In genomic region chr9:127876764-127877562, GRCh38 we compare ENCODE assay signal across 8 cellular contexts. TPM values are rescaled to one million over a fixed set of nuclear protein-coding genes. Genes with fewer than 3 reads are reported as not detected.
A peak's percentile ranks its signal among the peaks of the same experiment; 100 is the strongest.
DNase-seq lines count a peak whose midpoint lies in the region; ATAC-seq and TF ChIP-seq lines count a peak whose summit lies in the region.

No MANE protein-coding gene starts in this region.

- H3K9me3 Mint-ChIP-seq in activated naive CD8-positive, alpha-beta T cell treated with anti-CD3 and anti-CD28 coated beads for 36 hours = no peaks in the 10 kb centered on the region
- no peaks in the 10 kb centered on the region for H3K9me3 Mint-ChIP-seq in activated CD4-positive, alpha-beta T cell treated with anti-CD3 and anti-CD28 coated beads, Interleukin-2, amount 10 ng/mL, durations not matched to agents 7 days and 5 days

- no peak for TF ChIP-seq POLR2A in sigmoid colon (IDR thresholded peaks at IDR 0.05)

- WGBS in right cardiac atrium = 20% methylated on average over 26 of the region's 26 CpGs
- WGBS in sigmoid colon, 2 donors = 36 to 42% methylated on average over 26 of the region's 26 CpGs

- peaks cover 7% of the 10 kb centered on the region for H3K4me1 Mint-ChIP-seq in activated naive CD8-positive, alpha-beta T cell treated with anti-CD3 and anti-CD28 coated beads for 36 hours
- H3K4me1 Mint-ChIP-seq in activated CD4-positive, alpha-beta T cell treated with anti-CD3 and anti-CD28 coated beads, Interleukin-2, amount 10 ng/mL, durations not matched to agents 7 days and 5 days = peaks cover 3% of the 10 kb centered on the region

- H3K27me3 ChIP-seq in right cardiac atrium (ENCODE audit: control insufficient read depth, insufficient read depth) = no peaks in the 10 kb centered on the region
- H3K27me3 ChIP-seq in sigmoid colon = no peaks in the 10 kb centered on the region

- no peak for TF ChIP-seq EP300 in sigmoid colon (IDR thresholded peaks at IDR 0.05)

- CTCF ChIA-PET in activated CD4-positive, alpha-beta T cell treated with anti-CD3 and anti-CD28 coated beads, Interleukin-2, amount 10 ng/mL, durations not matched to agents 7 days and 5 days (lab: Charles Lee) = interaction anchor here (1.0 kb wide), 1 partner anchor 9 kb away, joined by 3 read pairs; no protein-coding TSS in a partner anchor

- H3K4me1 ChIP-seq in ES-I3 (ENCODE audit: insufficient read depth, low read length) (no peaks in the 10 kb centered on the region), right cardiac atrium (ENCODE audit: control insufficient read depth, insufficient read depth, low read length) (peaks cover 12% of the 10 kb centered on the region), sigmoid colon (peaks cover 0 to 56% (median 52%) of the 10 kb centered on the region in 4 donors)

- H3K4me3 ChIP-seq in right cardiac atrium (ENCODE audit: low read length) = peak overlapping the region; percentile 80
- H3K4me3 ChIP-seq in sigmoid colon = peak overlapping the region; percentile 45 to 74 (median 62)

- intact Hi-C loops in right cardiac atrium (cut with DNase I) = loop anchor here in 3 of 4 donors (2.0 to 10.0 kb wide), 3 partner anchors 40 to 142 kb away; partner anchors contain the start of genes FPGS (in 2 of the 3), TOR2A (in 2 of the 3) and ST6GALNAC4 (in 1 of the 3)
- intact Hi-C loops in sigmoid colon (cut with DNase I) = loop anchor here (5.0 kb wide), 1 partner anchor 40 kb away; the partner anchor contains the start of gene ST6GALNAC4

- H3K9me3 ChIP-seq in ES-I3 (ENCODE audit: control insufficient read depth, insufficient read depth, low read length) (no peaks in the 10 kb centered on the region), right cardiac atrium (ENCODE audit: control insufficient read depth, low read length) (no peaks in the 10 kb centered on the region), sigmoid colon (no peaks in the 10 kb centered on the region)

- peaks cover 2% of the 10 kb centered on the region for H3K36me3 Mint-ChIP-seq in activated naive CD8-positive, alpha-beta T cell treated with anti-CD3 and anti-CD28 coated beads for 36 hours
- peaks cover 3% of the 10 kb centered on the region for H3K36me3 Mint-ChIP-seq in activated CD4-positive, alpha-beta T cell treated with anti-CD3 and anti-CD28 coated beads, Interleukin-2, amount 10 ng/mL, durations not matched to agents 7 days and 5 days (ENCODE audit: low read depth)

- H3K27ac ChIP-seq in right cardiac atrium (ENCODE audit: low read length) = peak overlapping the region; percentile 86
- peak overlapping the region; percentile 82 to 87 (median 84) for H3K27ac ChIP-seq in sigmoid colon

- no peak for TF ChIP-seq CTCF in sigmoid colon (IDR thresholded peaks at IDR 0.05)

- H3K27ac Mint-ChIP-seq in activated naive CD8-positive, alpha-beta T cell treated with anti-CD3 and anti-CD28 coated beads for 36 hours = no peak overlapping the region
- H3K27ac Mint-ChIP-seq in activated CD4-positive, alpha-beta T cell treated with anti-CD3 and anti-CD28 coated beads, Interleukin-2, amount 10 ng/mL, durations not matched to agents 7 days and 5 days = no peak overlapping the region

- H3K27me3 Mint-ChIP-seq in activated naive CD8-positive, alpha-beta T cell treated with anti-CD3 and anti-CD28 coated beads for 36 hours = peaks cover 8% of the 10 kb centered on the region
- H3K27me3 Mint-ChIP-seq in activated CD4-positive, alpha-beta T cell treated with anti-CD3 and anti-CD28 coated beads, Interleukin-2, amount 10 ng/mL, durations not matched to agents 7 days and 5 days = peaks cover 4% of the 10 kb centered on the region

- ATAC-seq in right cardiac atrium (peak; percentile 10 to 17), GM21447 (IDR thresholded peaks at IDR 0.05; ENCODE audit: unreplicated experiment) (no peak)

- no peaks in the 10 kb centered on the region for H3K36me3 ChIP-seq in ES-I3 (ENCODE audit: insufficient read depth, low read length)
- peaks cover 0 to 11% (median 5%) of the 10 kb centered on the region in 4 donors for H3K36me3 ChIP-seq in sigmoid colon

- H3K9ac ChIP-seq in ES-I3 (ENCODE audit: low read depth, low read length) = peak overlapping the region; percentile 56; the same call in 1 of the 2 replicates

- POLR2A ChIA-PET in activated CD4-positive, alpha-beta T cell treated with anti-CD3 and anti-CD28 coated beads, Interleukin-2, amount 10 ng/mL, durations not matched to agents 7 days and 5 days (lab: Charles Lee) = no interaction called here

- peak overlapping the region; percentile 48 for H3K4me3 Mint-ChIP-seq in activated naive CD8-positive, alpha-beta T cell treated with anti-CD3 and anti-CD28 coated beads for 36 hours
- no peak overlapping the region for H3K4me3 Mint-ChIP-seq in activated CD4-positive, alpha-beta T cell treated with anti-CD3 and anti-CD28 coated beads, Interleukin-2, amount 10 ng/mL, durations not matched to agents 7 days and 5 days

- no peak for DNase-seq in activated naive CD8-positive, alpha-beta T cell treated with anti-CD3 and anti-CD28 coated beads for 36 hours
- DNase-seq in right cardiac atrium (peak; percentile 56 to 80 (median 80)), sigmoid colon (peak; percentile 78), COR-L47 (lab: John Stamatoyannopoulos, UW) (no peak), islet precursor cell (no peak)
- no peak for DNase-seq in activated CD4-positive, alpha-beta T cell treated with anti-CD3 and anti-CD28 coated beads, Interleukin-2, amount 10 ng/mL, durations not matched to agents 7 days and 5 days

RNA-seq across cellular contexts. Expression of gene AK1, which starts 0.5 kb away (rescaled TPM):
- total RNA-seq in activated naive CD8-positive, alpha-beta T cell treated with anti-CD3 and anti-CD28 coated beads for 36 hours = 10 to 100 TPM in 1 of 2 experiments, 1 to 10 TPM in 1; 9.9 to 11.7 TPM
- total RNA-seq in right cardiac atrium (100 to 1,000 TPM; 630 to 722 (median 659) TPM), sigmoid colon (10 to 100 TPM; 28.8 to 73.2 (median 48.7) TPM)
- polyA plus RNA-seq in right cardiac atrium (811 TPM), sigmoid colon (100 to 1,000 TPM in 1 of 3 donors, 10 to 100 TPM in 2; 85.9 to 254 (median 85.9) TPM)
- total RNA-seq in activated CD4-positive, alpha-beta T cell treated with anti-CD3 and anti-CD28 coated beads, Interleukin-2, amount 10 ng/mL, durations not matched to agents 7 days and 5 days = 10 to 100 TPM; 53.7 to 62.3 TPM

RNA-seq across cellular contexts. Expression of gene ST6GALNAC6, which starts 22.4 kb away (rescaled TPM):
- 10 to 100 TPM; 44.5 to 45.1 TPM for total RNA-seq in activated naive CD8-positive, alpha-beta T cell treated with anti-CD3 and anti-CD28 coated beads for 36 hours
- 10 to 100 TPM; 60.1 to 73.7 (median 65.2) TPM for total RNA-seq in right cardiac atrium
- polyA plus RNA-seq in right cardiac atrium = 55.9 TPM
- total RNA-seq in sigmoid colon = 100 to 1,000 TPM; 107 to 125 (median 114) TPM
- polyA plus RNA-seq in sigmoid colon = 100 to 1,000 TPM in 1 of 3 donors, 10 to 100 TPM in 2; 35.6 to 112 (median 87.1) TPM
- total RNA-seq in activated CD4-positive, alpha-beta T cell treated with anti-CD3 and anti-CD28 coated beads, Interleukin-2, amount 10 ng/mL, durations not matched to agents 7 days and 5 days = 100 to 1,000 TPM; 100 to 122 TPM

RNA-seq across cellular contexts. Expression of gene ENG, which starts 22.5 kb away (rescaled TPM):
- 10 to 100 TPM; 17.7 to 18.8 TPM for total RNA-seq in activated naive CD8-positive, alpha-beta T cell treated with anti-CD3 and anti-CD28 coated beads for 36 hours
- total RNA-seq in right cardiac atrium (100 to 1,000 TPM; 275 to 462 (median 364) TPM), sigmoid colon (10 to 100 TPM; 17.1 to 28.5 (median 20.6) TPM)
- polyA plus RNA-seq in right cardiac atrium (362 TPM), sigmoid colon (10 to 100 TPM in 2 of 3 donors, 1 to 10 TPM in 1; 5.4 to 50.4 (median 25.7) TPM)
- 10 to 100 TPM; 17.2 to 17.3 TPM for total RNA-seq in activated CD4-positive, alpha-beta T cell treated with anti-CD3 and anti-CD28 coated beads, Interleukin-2, amount 10 ng/mL, durations not matched to agents 7 days and 5 days

RNA-seq across cellular contexts. Expression of gene ST6GALNAC4, which starts 39.9 kb away (rescaled TPM):
- 10 to 100 TPM; 45.3 to 51.2 TPM for total RNA-seq in activated naive CD8-positive, alpha-beta T cell treated with anti-CD3 and anti-CD28 coated beads for 36 hours
- total RNA-seq in right cardiac atrium (10 to 100 TPM; 26.3 to 36.7 (median 32.3) TPM), sigmoid colon (10 to 100 TPM; 22.8 to 27.7 (median 25.5) TPM)
- polyA plus RNA-seq in right cardiac atrium (24.3 TPM), sigmoid colon (10 to 100 TPM; 25.2 to 51.1 (median 37.7) TPM)
- 10 to 100 TPM; 16.8 to 22.4 TPM for total RNA-seq in activated CD4-positive, alpha-beta T cell treated with anti-CD3 and anti-CD28 coated beads, Interleukin-2, amount 10 ng/mL, durations not matched to agents 7 days and 5 days

RNA-seq across cellular contexts. Expression of gene PIP5KL1, which starts 53.6 kb away (rescaled TPM):
- 1 to 10 TPM; 2.3 to 3.2 TPM for total RNA-seq in activated naive CD8-positive, alpha-beta T cell treated with anti-CD3 and anti-CD28 coated beads for 36 hours
- 1 to 10 TPM in 1 of 4 donors, under 1 TPM in 1, not detected in 2; 0.29 to 1.3 TPM for total RNA-seq in right cardiac atrium
- polyA plus RNA-seq in right cardiac atrium = 0.29 TPM
- total RNA-seq in sigmoid colon = 1 to 10 TPM in 3 of 4 donors, under 1 TPM in 1; 0.16 to 4.2 (median 2.6) TPM
- 1 to 10 TPM in 1 of 3 donors, under 1 TPM in 1, not detected in 1; 0.70 to 1.8 TPM for polyA plus RNA-seq in sigmoid colon
- 1 to 10 TPM; 2.5 to 4.1 TPM for total RNA-seq in activated CD4-positive, alpha-beta T cell treated with anti-CD3 and anti-CD28 coated beads, Interleukin-2, amount 10 ng/mL, durations not matched to agents 7 days and 5 days

Comparison
In these comparisons a context has a peak if more than half of its experiments do, and no peak if none do; other contexts are left out.
1. DNase-seq: peak in right cardiac atrium (3 of 3) and sigmoid colon (single experiment); none in activated naive CD8-positive, alpha-beta T cell treated with anti-CD3 and anti-CD28 coated beads for 36 hours (single experiment), COR-L47 (single experiment), islet precursor cell (single experiment) and activated CD4-positive, alpha-beta T cell treated with anti-CD3 and anti-CD28 coated beads, Interleukin-2, amount 10 ng/mL, durations not matched to agents 7 days and 5 days (single experiment).
2. RNA of gene AK1, which starts 0.5 kb away (total RNA-seq): 630 to 722 TPM in right cardiac atrium; 53.7 to 62.3 TPM in activated CD4-positive, alpha-beta T cell treated with anti-CD3 and anti-CD28 coated beads, Interleukin-2, amount 10 ng/mL, durations not matched to agents 7 days and 5 days, 28.8 to 73.2 TPM in sigmoid colon and 9.9 to 11.7 TPM in activated naive CD8-positive, alpha-beta T cell treated with anti-CD3 and anti-CD28 coated beads for 36 hours; every median in the first group is over 4 times any median in the second.
3. RNA of gene ENG, which starts 22.5 kb away (total RNA-seq): 275 to 462 TPM in right cardiac atrium; 17.1 to 28.5 TPM in sigmoid colon, 17.7 to 18.8 TPM in activated naive CD8-positive, alpha-beta T cell treated with anti-CD3 and anti-CD28 coated beads for 36 hours and 17.2 to 17.3 TPM in activated CD4-positive, alpha-beta T cell treated with anti-CD3 and anti-CD28 coated beads, Interleukin-2, amount 10 ng/mL, durations not matched to agents 7 days and 5 days; every median in the first group is over 4 times any median in the second.